ENCODE assay signal across 8 cellular contexts in the genomic region with DNA sequence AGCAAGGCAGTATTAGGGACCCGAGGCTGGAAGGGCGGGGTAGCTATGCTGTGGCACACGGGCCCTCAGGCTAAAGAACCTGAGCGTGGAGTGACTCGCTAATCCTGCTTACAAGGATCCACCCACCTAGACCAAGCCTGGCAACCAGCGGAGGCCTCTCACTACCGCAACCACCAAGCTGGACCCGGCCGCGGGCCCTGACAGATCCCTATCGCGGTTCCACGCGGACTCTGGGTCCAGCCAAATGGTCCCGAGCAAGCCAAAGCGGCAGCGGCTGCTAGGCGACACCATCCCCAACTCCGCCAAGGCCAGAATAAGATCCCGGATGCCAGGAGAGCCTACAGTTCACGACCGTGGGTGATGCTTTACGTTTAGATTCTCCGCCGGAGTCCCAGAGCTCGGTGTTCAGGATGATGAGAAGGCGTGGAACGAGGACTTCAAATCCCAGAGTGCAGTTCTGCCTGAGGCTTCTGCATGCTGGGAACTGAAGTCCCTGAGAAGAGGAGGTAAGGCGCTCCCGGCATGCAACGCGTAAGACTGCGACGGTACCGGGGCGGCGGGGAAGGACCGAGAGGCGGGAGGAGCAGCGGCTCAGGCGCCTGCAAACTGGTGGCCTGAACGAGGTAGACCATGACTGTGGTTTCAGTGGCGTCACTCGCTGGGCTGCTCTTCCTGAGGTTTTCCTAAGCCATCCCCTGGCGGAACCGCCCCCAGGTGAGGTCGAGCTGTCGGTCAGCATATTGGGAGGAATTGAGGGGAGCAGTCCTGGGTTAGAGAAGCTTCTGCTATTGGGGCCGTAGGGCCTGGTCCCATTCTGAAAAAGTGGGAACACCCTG.
DNase-seq lines count a peak whose midpoint lies in the region; ATAC-seq lines count a peak whose summit lies in the region.

A gene with protein sequence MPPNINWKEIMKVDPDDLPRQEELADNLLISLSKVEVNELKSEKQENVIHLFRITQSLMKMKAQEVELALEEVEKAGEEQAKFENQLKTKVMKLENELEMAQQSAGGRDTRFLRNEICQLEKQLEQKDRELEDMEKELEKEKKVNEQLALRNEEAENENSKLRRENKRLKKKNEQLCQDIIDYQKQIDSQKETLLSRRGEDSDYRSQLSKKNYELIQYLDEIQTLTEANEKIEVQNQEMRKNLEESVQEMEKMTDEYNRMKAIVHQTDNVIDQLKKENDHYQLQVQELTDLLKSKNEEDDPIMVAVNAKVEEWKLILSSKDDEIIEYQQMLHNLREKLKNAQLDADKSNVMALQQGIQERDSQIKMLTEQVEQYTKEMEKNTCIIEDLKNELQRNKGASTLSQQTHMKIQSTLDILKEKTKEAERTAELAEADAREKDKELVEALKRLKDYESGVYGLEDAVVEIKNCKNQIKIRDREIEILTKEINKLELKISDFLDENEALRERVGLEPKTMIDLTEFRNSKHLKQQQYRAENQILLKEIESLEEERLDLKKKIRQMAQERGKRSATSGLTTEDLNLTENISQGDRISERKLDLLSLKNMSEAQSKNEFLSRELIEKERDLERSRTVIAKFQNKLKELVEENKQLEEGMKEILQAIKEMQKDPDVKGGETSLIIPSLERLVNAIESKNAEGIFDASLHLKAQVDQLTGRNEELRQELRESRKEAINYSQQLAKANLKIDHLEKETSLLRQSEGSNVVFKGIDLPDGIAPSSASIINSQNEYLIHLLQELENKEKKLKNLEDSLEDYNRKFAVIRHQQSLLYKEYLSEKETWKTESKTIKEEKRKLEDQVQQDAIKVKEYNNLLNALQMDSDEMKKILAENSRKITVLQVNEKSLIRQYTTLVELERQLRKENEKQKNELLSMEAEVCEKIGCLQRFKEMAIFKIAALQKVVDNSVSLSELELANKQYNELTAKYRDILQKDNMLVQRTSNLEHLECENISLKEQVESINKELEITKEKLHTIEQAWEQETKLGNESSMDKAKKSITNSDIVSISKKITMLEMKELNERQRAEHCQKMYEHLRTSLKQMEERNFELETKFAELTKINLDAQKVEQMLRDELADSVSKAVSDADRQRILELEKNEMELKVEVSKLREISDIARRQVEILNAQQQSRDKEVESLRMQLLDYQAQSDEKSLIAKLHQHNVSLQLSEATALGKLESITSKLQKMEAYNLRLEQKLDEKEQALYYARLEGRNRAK (N-terminal part only) (minus strand): TSS at position 315 of the 836 bp plus-strand sequence. CDS start 781 bp downstream, outside the sequence.
A gene (plus strand): TSS at position 534 of the 836 bp plus-strand sequence. CDS start 6,009 bp downstream, outside the sequence.

- H3K27ac Mint-ChIP-seq in activated naive CD4-positive, alpha-beta T cell treated with anti-CD3 and anti-CD28 coated beads, Interleukin-2, amount 50 U/mL, for 24 hours, result peak within 1 kb of the TSS; percentile 96

- H3K36me3 Mint-ChIP-seq in activated naive CD4-positive, alpha-beta T cell treated with anti-CD3 and anti-CD28 coated beads, Interleukin-2, amount 50 U/mL, for 24 hours, result peaks cover 13% of the 10 kb centered on the region

- peak; percentile 96 for ATAC-seq in HG02588 (IDR thresholded peaks at IDR 0.05; ENCODE audit: unreplicated experiment)

- peak within 1 kb of the TSS; percentile 85 for H3K4me3 ChIP-seq in GM08714 (ENCODE audit: low read length)
- peak within 1 kb of the TSS; percentile 79 for H3K4me3 ChIP-seq in SK-N-MC

- peak within 1 kb of the TSS; percentile 82 for H3K9ac ChIP-seq in SK-N-MC (ENCODE audit: insufficient read length)

- peaks cover 61% of the 10 kb centered on the region for H3K4me1 Mint-ChIP-seq in activated naive CD4-positive, alpha-beta T cell treated with anti-CD3 and anti-CD28 coated beads, Interleukin-2, amount 50 U/mL, for 24 hours

- H3K27ac ChIP-seq in SK-N-MC (no peak within 1 kb of the TSS), substantia nigra (ENCODE audit: low read depth, low read length, poor library complexity, severe bottlenecking) (peak within 1 kb of the TSS; percentile 79)

- H3K36me3 ChIP-seq in SK-N-MC (ENCODE audit: insufficient read depth, low read length), result peaks cover 8% of the 10 kb centered on the region; the same call in 1 of the 2 replicates

- H3K9me3 Mint-ChIP-seq in activated naive CD4-positive, alpha-beta T cell treated with anti-CD3 and anti-CD28 coated beads, Interleukin-2, amount 50 U/mL, for 24 hours, result no peaks in the 10 kb centered on the region

- H3K4me3 Mint-ChIP-seq in activated naive CD4-positive, alpha-beta T cell treated with anti-CD3 and anti-CD28 coated beads, Interleukin-2, amount 50 U/mL, for 24 hours, result peak within 1 kb of the TSS; percentile 92

- H3K9me3 ChIP-seq in SK-N-MC (ENCODE audit: low read depth, low read length), result no peaks in the 10 kb centered on the region

- no peaks in the 10 kb centered on the region for H3K27me3 Mint-ChIP-seq in activated naive CD4-positive, alpha-beta T cell treated with anti-CD3 and anti-CD28 coated beads, Interleukin-2, amount 50 U/mL, for 24 hours

- DNase-seq in NCI-H1048 (lab: John Stamatoyannopoulos, UW), result peak; percentile 92
- peak; percentile 98 for DNase-seq in SK-N-MC (ENCODE audit: low read depth, low spot score)
- DNase-seq in globus pallidus (ENCODE audit: low spot score), result peak; percentile 100
- DNase-seq in non-pigmented ciliary epithelial cell (ENCODE audit: low read depth), result peak; percentile 99
- peak; percentile 78 to 99 (median 96) for DNase-seq in substantia nigra (lab: John Stamatoyannopoulos, UW)
